8 cellular contexts compared by ENCODE assay signal in genomic region chr17:57243171-57243622, GRCh38. TPM values are rescaled to one million over a fixed set of nuclear protein-coding genes. Genes with fewer than 3 reads are reported as not detected.
A peak's percentile ranks its signal among the peaks of the same experiment; 100 is the strongest.
DNase-seq lines count a peak whose midpoint lies in the region; ATAC-seq and TF ChIP-seq lines count a peak whose summit lies in the region.

No MANE protein-coding gene starts in this region.

- H3K36me3 Mint-ChIP-seq in activated T-cell treated with anti-CD3 and anti-CD28 coated beads, Interleukin-2, amount 50 U/mL, for 72 hours (ENCODE audit: insufficient read depth in 2 of 2): no peaks in the 10 kb centered on the region
- no peaks in the 10 kb centered on the region for H3K36me3 Mint-ChIP-seq in osteocyte (ENCODE audit: unreplicated experiment)

- intact Hi-C loops in tibial artery (cut with DNase I; ENCODE audit: low total_unique reads): loop anchor here (5.0 to 10.0 kb wide), 4 partner anchors 108 to 592 kb away; partner anchors contain the start of gene CCDC182

- H3K27ac ChIP-seq in HL-60 (replicated peaks) (no peak overlapping the region), Peyer's patch (no peak overlapping the region), tibial artery (no peak overlapping the region)

- no peak for TF ChIP-seq POLR2A in Peyer's patch (IDR thresholded peaks at IDR 0.05)

- H3K4me3 ChIP-seq in HL-60 (replicated peaks; ENCODE audit: insufficient read depth, low read length) (no peak overlapping the region), Peyer's patch (no peak overlapping the region), tibial artery (no peak overlapping the region)

- H3K27ac Mint-ChIP-seq in activated T-cell treated with anti-CD3 and anti-CD28 coated beads, Interleukin-2, amount 50 U/mL, for 72 hours: peak overlapping the region; percentile 35
- H3K27ac Mint-ChIP-seq in osteocyte (ENCODE audit: unreplicated experiment): no peak overlapping the region

- H3K4me1 Mint-ChIP-seq in activated T-cell treated with anti-CD3 and anti-CD28 coated beads, Interleukin-2, amount 50 U/mL, for 72 hours (ENCODE audit: low read depth): no peaks in the 10 kb centered on the region
- peaks cover 14% of the 10 kb centered on the region for H3K4me1 Mint-ChIP-seq in osteocyte (ENCODE audit: unreplicated experiment)

- peak; percentile 99 for TF ChIP-seq CTCF in HL-60 (IDR thresholded peaks at IDR 0.05; ENCODE audit: insufficient read depth, low read length)
- peak; percentile 97 to 99 (median 99) for TF ChIP-seq CTCF in Peyer's patch (IDR thresholded peaks at IDR 0.05)
- TF ChIP-seq CTCF in osteocyte (IDR thresholded peaks at IDR 0.05): peak; percentile 99
- peak; percentile 97 to 98 for TF ChIP-seq CTCF in tibial artery (IDR thresholded peaks at IDR 0.05)

- peaks cover 21% of the 10 kb centered on the region for H3K27me3 Mint-ChIP-seq in activated T-cell treated with anti-CD3 and anti-CD28 coated beads, Interleukin-2, amount 50 U/mL, for 72 hours (ENCODE audit: low read depth)
- H3K27me3 Mint-ChIP-seq in osteocyte (ENCODE audit: unreplicated experiment): peaks cover 3% of the 10 kb centered on the region

- peak; percentile 17 for DNase-seq in DMS153 (lab: John Stamatoyannopoulos, UW)
- peak; percentile 24 to 66 for DNase-seq in HL-60 (ENCODE audit: low read depth in 1 of 2, low spot score in 1 of 2)
- DNase-seq in Peyer's patch: peak; percentile 62 to 84 (median 73)
- DNase-seq in activated T-cell treated with anti-CD3 and anti-CD28 coated beads, Interleukin-2, amount 50 U/mL, for 72 hours: peak; percentile 72 to 82
- DNase-seq in fibroblast of the conjunctiva (ENCODE audit: low read depth): peak; percentile 33
- DNase-seq in osteocyte (ENCODE audit: extremely low spot score, unreplicated experiment): no peak
- DNase-seq in tibial artery: peak; percentile 40 to 78

- ATAC-seq in activated T-cell treated with anti-CD3 and anti-CD28 coated beads, Interleukin-2, amount 50 U/mL, for 72 hours (replicated peaks in 1 of 2): peak; percentile 71 to 72
- no peak for ATAC-seq in HG02885 (IDR thresholded peaks at IDR 0.05; ENCODE audit: poor library complexity, unreplicated experiment)

- H3K9me3 ChIP-seq in Peyer's patch (no peaks in the 10 kb centered on the region), tibial artery (no peaks in the 10 kb centered on the region)

- H3K27me3 ChIP-seq in HL-60 (ENCODE audit: insufficient read depth, poor library complexity, severe bottlenecking): no peaks in the 10 kb centered on the region
- H3K27me3 ChIP-seq in Peyer's patch: no peaks in the 10 kb centered on the region
- peaks cover 0 to 16% of the 10 kb centered on the region in 2 donors for H3K27me3 ChIP-seq in tibial artery

- no peaks in the 10 kb centered on the region for H3K4me1 ChIP-seq in Peyer's patch
- H3K4me1 ChIP-seq in tibial artery: no peaks in the 10 kb centered on the region

- no peaks in the 10 kb centered on the region for H3K36me3 ChIP-seq in Peyer's patch
- no peaks in the 10 kb centered on the region for H3K36me3 ChIP-seq in tibial artery

- no peak overlapping the region for H3K4me3 Mint-ChIP-seq in activated T-cell treated with anti-CD3 and anti-CD28 coated beads, Interleukin-2, amount 50 U/mL, for 72 hours
- no peak overlapping the region for H3K4me3 Mint-ChIP-seq in osteocyte (ENCODE audit: unreplicated experiment)

- no peaks in the 10 kb centered on the region for H3K9me3 Mint-ChIP-seq in activated T-cell treated with anti-CD3 and anti-CD28 coated beads, Interleukin-2, amount 50 U/mL, for 72 hours
- H3K9me3 Mint-ChIP-seq in osteocyte (ENCODE audit: unreplicated experiment): no peaks in the 10 kb centered on the region

RNA-seq across cellular contexts. Expression of gene MSI2, which starts 13.1 kb away (rescaled TPM):
- total RNA-seq in Peyer's patch: 10 to 100 TPM; 25.9 to 39.0 (median 29.2) TPM
- 100 to 1,000 TPM; 112 to 119 TPM for total RNA-seq in activated T-cell treated with anti-CD3 and anti-CD28 coated beads, Interleukin-2, amount 50 U/mL, for 72 hours
- 68.5 and 75.5 TPM in 2 replicates for total RNA-seq in osteocyte
